16 cellular contexts compared by ENCODE assay signal in the genomic region with DNA sequence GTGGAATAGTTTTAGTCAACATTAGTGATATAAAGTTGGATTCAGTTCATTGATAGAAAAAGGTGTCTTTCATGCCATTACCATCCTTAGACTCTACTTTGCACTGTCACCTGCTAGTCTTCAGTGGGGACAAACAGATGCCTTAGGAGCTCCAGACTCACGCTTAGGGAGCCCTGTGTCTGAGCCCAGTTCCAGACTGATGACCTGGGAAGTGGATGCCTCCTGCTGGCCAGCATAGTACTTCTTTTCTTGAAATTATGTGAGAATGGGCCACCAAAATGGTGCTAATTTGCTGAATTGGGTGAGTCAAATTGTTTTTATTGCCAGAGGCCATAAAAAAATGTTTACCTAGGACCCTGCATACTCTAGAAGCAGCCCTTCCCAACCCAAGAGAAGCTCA. TPM values are rescaled to one million over a fixed set of nuclear protein-coding genes. Genes with fewer than 3 reads are reported as not detected.
"Had no signal": no experiment of that assay in that cellular context is flagged by ENCODE, and none has a peak within 500 bp of the region (broad histone marks: within the 10 kb centered on the region; RNA-seq: fewer than 3 reads in every experiment).

No MANE protein-coding gene starts in this region.

- H3K27ac ChIP-seq: adrenal gland, left ventricle myocardium inferior, ovary had no signal

- H3K4me3 ChIP-seq: adrenal gland, left ventricle myocardium inferior, mucosa of descending colon, ovary had no signal

- H3K36me3 ChIP-seq: adrenal gland, left ventricle myocardium inferior, ovary had no signal

- DNase-seq: activated CD4-positive, alpha-beta T cell treated with anti-CD3 and anti-CD28 coated beads for 1 hour; activated CD4-positive, alpha-beta T cell treated with anti-CD3 and anti-CD28 coated beads, Interleukin-2, amount 50 U/mL, for 48 hours; activated gamma-delta T cell treated with Interleukin-2 at 50 U/mL for 16 hours; activated T-cell treated with anti-CD3 and anti-CD28 coated beads for 4 hours; adrenal gland; dermis blood vessel endothelial cell; effector memory CD4-positive, alpha-beta T cell; hypothalamus; kidney glomerular epithelial cell; left ventricle myocardium inferior; naive B cell; ovary; stimulated activated naive B cell treated with anti-CD40 and anti-IgM and Interleukin-4, amounts not matched to agents 10 μg/mL and 1 μg/mL and 100 μg/mL, for 72 hours had no signal

- H3K27me3 ChIP-seq: adrenal gland, ovary had no signal

- H3K9me3 ChIP-seq: adrenal gland, left ventricle myocardium inferior, mucosa of descending colon, ovary had no signal

- H3K4me1 ChIP-seq: adrenal gland, left ventricle myocardium inferior had no signal

RNA-seq across cellular contexts. Expression of a gene that starts 53.9 kb away (rescaled TPM):
- total RNA-seq: activated naive CD4-positive, alpha-beta T cell treated with anti-CD3 and anti-CD28 coated beads, Interleukin-2, amount 50 U/mL, for 72 hours; activated T-helper 1 cell treated with anti-CD3 and anti-CD28 coated beads, Interleukin-12 subunit alpha, Interleukin-12 subunit beta, Interleukin-2, Interleukin-4 antibody, amounts not matched to agents 30 ng/mL and 10 ng/mL and 1 ng/mL, durations not matched to agents 14 hours and 24 hours and 36 hours had no signal
